7 cellular contexts compared by ENCODE assay signal in the genomic region with DNA sequence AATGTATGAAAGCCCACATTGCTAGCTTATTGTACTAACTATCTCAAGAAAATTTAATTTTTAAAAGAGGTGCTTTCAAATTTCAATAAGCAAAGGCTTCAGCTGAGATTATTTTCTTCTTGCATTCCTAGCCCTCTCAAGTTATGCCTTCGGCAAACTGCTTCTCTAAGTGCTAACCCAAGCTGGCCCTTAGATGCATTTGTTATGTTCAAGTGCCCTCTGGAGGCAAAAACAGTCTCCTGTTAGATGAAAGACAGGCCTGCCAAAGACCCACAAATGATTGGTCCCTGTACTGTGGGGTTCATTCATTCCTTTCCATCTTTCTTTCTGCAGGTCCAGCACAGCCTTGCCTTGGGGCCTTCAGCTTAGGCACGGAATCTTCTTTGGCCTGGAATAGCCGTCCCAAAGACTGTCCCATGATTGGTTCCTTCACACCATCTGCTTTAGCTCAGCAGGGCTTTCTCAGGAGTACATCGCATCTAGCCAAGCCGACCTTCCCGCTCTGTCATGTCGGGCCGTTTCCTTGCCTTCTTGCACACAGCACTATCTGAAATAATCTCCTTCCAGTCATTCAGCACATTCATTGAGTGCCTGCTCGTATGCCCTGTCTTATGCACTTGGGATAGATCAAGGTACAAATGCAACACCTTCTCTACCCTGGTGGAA. TPM values are rescaled to one million over a fixed set of nuclear protein-coding genes. Genes with fewer than 3 reads are reported as not detected.
DNase-seq lines count a peak whose midpoint lies in the region; ATAC-seq and TF ChIP-seq lines count a peak whose summit lies in the region.

No MANE protein-coding gene starts in this region.

- no peak for TF ChIP-seq POLR2A in sigmoid colon (IDR thresholded peaks at IDR 0.05)

- TF ChIP-seq EP300 in sigmoid colon (IDR thresholded peaks at IDR 0.05), result no peak

- H3K9me3 ChIP-seq in sigmoid colon, result no peaks in the 10 kb centered on the region

- WGBS in sigmoid colon, 2 donors, result 68 to 71% methylated on average over 9 of the region's 9 CpGs

- H3K36me3 ChIP-seq in sigmoid colon, result no peaks in the 10 kb centered on the region

- ATAC-seq in GM19043 (IDR thresholded peaks at IDR 0.05; ENCODE audit: low read depth, unreplicated experiment) (peak; percentile 65), HG03103 (IDR thresholded peaks at IDR 0.05; ENCODE audit: low read depth, unreplicated experiment) (peak; percentile 57)

- no peak overlapping the region for H3K4me3 ChIP-seq in sigmoid colon

- peaks cover 0 to 4% (median 0%) of the 10 kb centered on the region in 4 donors for H3K4me1 ChIP-seq in sigmoid colon

- H3K27ac ChIP-seq in sigmoid colon, result no peak overlapping the region

- TF ChIP-seq CTCF in sigmoid colon (IDR thresholded peaks at IDR 0.05), result peak in 2 of 4 experiments; percentile 20 to 40

- DNase-seq in Daoy (ENCODE audit: low read depth) (peak; percentile 27), NOMO-1 treated with dmso at 0.1 percent for 144 hours (lab: John Stamatoyannopoulos, UW; ENCODE audit: unreplicated experiment) (peak; percentile 76), astrocyte of the hippocampus (ENCODE audit: low read depth, low spot score) (peak; percentile 51), left kidney (ENCODE audit: low read depth, low spot score) (peak; percentile 70), sigmoid colon (no peak)

- intact Hi-C loops in sigmoid colon (cut with DNase I), result no loop called here

- H3K27me3 ChIP-seq in sigmoid colon, result no peaks in the 10 kb centered on the region

RNA-seq across cellular contexts. Expression of a gene that starts 26.4 kb away (rescaled TPM):
- not detected in 2 replicates for total RNA-seq in Daoy (2014; rRNA removed; shearing (Covaris generic))
- total RNA-seq in sigmoid colon, result under 1 TPM in 1 of 4 donors, not detected in 3; 0.99 TPM
- under 1 TPM in 1 of 3 donors, not detected in 2; 0.04 TPM for polyA plus RNA-seq in sigmoid colon

RNA-seq across cellular contexts. Expression of a gene that starts 45.7 kb away (rescaled TPM):
- 11.6 and 12.2 TPM in 2 replicates for total RNA-seq in Daoy (2014; rRNA removed; shearing (Covaris generic))
- total RNA-seq in sigmoid colon, result 10 to 100 TPM; 37.4 to 47.6 (median 41.1) TPM
- 10 to 100 TPM; 17.4 to 27.4 (median 17.6) TPM for polyA plus RNA-seq in sigmoid colon
